10 cellular contexts compared by ENCODE assay signal in genomic region chr7:5554287-5554785, GRCh38. TPM values are rescaled to one million over a fixed set of nuclear protein-coding genes. Genes with fewer than 3 reads are reported as not detected.
DNase-seq lines count a peak whose midpoint lies in the region; ATAC-seq and TF ChIP-seq lines count a peak whose summit lies in the region.
"Had no signal": no experiment of that assay in that cellular context is flagged by ENCODE, and none has a peak within 500 bp of the region (broad histone marks: within the 10 kb centered on the region; RNA-seq: fewer than 3 reads in every experiment).

No MANE protein-coding gene starts in this region.

- ATAC-seq in GM21528 (IDR thresholded peaks at IDR 0.05; ENCODE audit: low FRiP score, unreplicated experiment) (no peak), HG02884 (IDR thresholded peaks at IDR 0.05; ENCODE audit: unreplicated experiment) (no peak)
- no peak for ATAC-seq in activated CD8-positive, alpha-beta memory T cell treated with anti-CD3 and anti-CD28 coated beads, Interleukin-2, amount 10 ng/mL, durations not matched to agents 7 days and 5 days

- no peaks in the 10 kb centered on the region for H3K27me3 Mint-ChIP-seq in IgD-negative memory B cell
- no peaks in the 10 kb centered on the region for H3K27me3 Mint-ChIP-seq in endodermal cell (ENCODE audit: insufficient read depth)
- no peaks in the 10 kb centered on the region for H3K27me3 Mint-ChIP-seq in osteocyte (ENCODE audit: unreplicated experiment)
- H3K27me3 Mint-ChIP-seq in activated CD8-positive, alpha-beta memory T cell treated with anti-CD3 and anti-CD28 coated beads, Interleukin-2, amount 10 ng/mL, durations not matched to agents 7 days and 5 days: peaks cover 2% of the 10 kb centered on the region

- H3K36me3 ChIP-seq in BLaER1 treated with 17β-estradiol and CSF1 and Interleukin-3, amounts not matched to agents 10 nM and 100 nM: no peaks in the 10 kb centered on the region
- no peaks in the 10 kb centered on the region for H3K36me3 ChIP-seq in endodermal cell (ENCODE audit: control insufficient read depth, insufficient read depth, low read length)

- peaks cover 0 to 13% (median 0%) of the 10 kb centered on the region in 11 experiments; a peak in 5 of 22 replicates for H4K20me1 ChIP-seq in BLaER1 treated with 17β-estradiol and CSF1 and Interleukin-3, amounts not matched to agents 10 nM and 100 nM

- H3K4me3 Mint-ChIP-seq in IgD-negative memory B cell (peak overlapping the region; percentile 55 to 84 (median 75)), endodermal cell (peak overlapping the region; percentile 42), osteocyte (ENCODE audit: unreplicated experiment) (peak overlapping the region; percentile 26)
- no peak overlapping the region for H3K4me3 Mint-ChIP-seq in activated CD8-positive, alpha-beta memory T cell treated with anti-CD3 and anti-CD28 coated beads, Interleukin-2, amount 10 ng/mL, durations not matched to agents 7 days and 5 days

- no peaks in the 10 kb centered on the region for H3K27me3 ChIP-seq in BLaER1 treated with 17β-estradiol and CSF1 and Interleukin-3, amounts not matched to agents 10 nM and 100 nM
- H3K27me3 ChIP-seq in endodermal cell (ENCODE audit: control insufficient read depth, insufficient read depth, low read length, poor library complexity, severe bottlenecking): no peaks in the 10 kb centered on the region

- TF ChIP-seq CTCF in endodermal cell (conservative IDR thresholded peaks at IDR 0.05) (no peak), osteocyte (IDR thresholded peaks at IDR 0.05) (no peak)

- H3K4me2 ChIP-seq in BLaER1 treated with 17β-estradiol and CSF1 and Interleukin-3, amounts not matched to agents 10 nM and 100 nM: peak overlapping the region; percentile 83 to 100 (median 95)

- peak overlapping the region in 2 of 10 experiments; percentile 22 to 34; a peak in 2 of 20 replicates for H3K4me3 ChIP-seq in BLaER1 treated with 17β-estradiol and CSF1 and Interleukin-3, amounts not matched to agents 10 nM and 100 nM
- H3K4me3 ChIP-seq in endodermal cell (ENCODE audit: low read length): no peak overlapping the region

- 82 to 93% methylated on average over 7 to 9 of the region's 9 CpGs for WGBS in endodermal cell (ENCODE audit: insufficient coverage in 1 of 2, insufficient read length in 1 of 2), 2 experiments

- H3K9me3 Mint-ChIP-seq in IgD-negative memory B cell: no peaks in the 10 kb centered on the region
- no peaks in the 10 kb centered on the region for H3K9me3 Mint-ChIP-seq in endodermal cell
- no peaks in the 10 kb centered on the region for H3K9me3 Mint-ChIP-seq in osteocyte (ENCODE audit: unreplicated experiment)
- no peaks in the 10 kb centered on the region for H3K9me3 Mint-ChIP-seq in activated CD8-positive, alpha-beta memory T cell treated with anti-CD3 and anti-CD28 coated beads, Interleukin-2, amount 10 ng/mL, durations not matched to agents 7 days and 5 days (ENCODE audit: low read depth)

- peaks cover 11 to 27% (median 24%) of the 10 kb centered on the region in 3 donors for H3K4me1 Mint-ChIP-seq in IgD-negative memory B cell
- peaks cover 15% of the 10 kb centered on the region for H3K4me1 Mint-ChIP-seq in endodermal cell
- H3K4me1 Mint-ChIP-seq in osteocyte (ENCODE audit: unreplicated experiment): peaks cover 31% of the 10 kb centered on the region
- peaks cover 39% of the 10 kb centered on the region for H3K4me1 Mint-ChIP-seq in activated CD8-positive, alpha-beta memory T cell treated with anti-CD3 and anti-CD28 coated beads, Interleukin-2, amount 10 ng/mL, durations not matched to agents 7 days and 5 days

- H3K36me3 Mint-ChIP-seq in IgD-negative memory B cell (no peaks in the 10 kb centered on the region), endodermal cell (ENCODE audit: low read depth) (no peaks in the 10 kb centered on the region), osteocyte (ENCODE audit: unreplicated experiment) (no peaks in the 10 kb centered on the region)
- H3K36me3 Mint-ChIP-seq in activated CD8-positive, alpha-beta memory T cell treated with anti-CD3 and anti-CD28 coated beads, Interleukin-2, amount 10 ng/mL, durations not matched to agents 7 days and 5 days: no peaks in the 10 kb centered on the region

- H3K27ac ChIP-seq in BLaER1 treated with 17β-estradiol and CSF1 and Interleukin-3, amounts not matched to agents 10 nM and 100 nM: peak overlapping the region in 10 of 11 experiments; percentile 47 to 100 (median 98); a peak in 17 of 22 replicates
- H3K27ac ChIP-seq in endodermal cell (ENCODE audit: low read depth, low read length): no peak overlapping the region

- CTCF ChIA-PET in activated CD8-positive, alpha-beta memory T cell treated with anti-CD3 and anti-CD28 coated beads, Interleukin-2, amount 10 ng/mL, durations not matched to agents 7 days and 5 days (lab: Charles Lee): no interaction called here

- H3K9ac ChIP-seq in BLaER1 treated with 17β-estradiol and CSF1 and Interleukin-3, amounts not matched to agents 10 nM and 100 nM: peak overlapping the region in 10 of 11 experiments; percentile 69 to 97 (median 94); a peak in 16 of 22 replicates
- no peak overlapping the region for H3K9ac ChIP-seq in endodermal cell (ENCODE audit: extremely low read depth, low read length, poor library complexity, severe bottlenecking)

- H3K9me3 ChIP-seq in BLaER1 treated with 17β-estradiol and CSF1 and Interleukin-3, amounts not matched to agents 10 nM and 100 nM (replicated peaks in 1 of 11): no peaks in the 10 kb centered on the region
- H3K9me3 ChIP-seq in endodermal cell (ENCODE audit: control insufficient read depth, low read length): no peaks in the 10 kb centered on the region

- H3K27ac Mint-ChIP-seq in IgD-negative memory B cell (peak overlapping the region; percentile 71 to 94 (median 84)), endodermal cell (no peak overlapping the region), osteocyte (ENCODE audit: unreplicated experiment) (peak overlapping the region; percentile 70)
- no peak overlapping the region for H3K27ac Mint-ChIP-seq in activated CD8-positive, alpha-beta memory T cell treated with anti-CD3 and anti-CD28 coated beads, Interleukin-2, amount 10 ng/mL, durations not matched to agents 7 days and 5 days

- H3K4me1 ChIP-seq in BLaER1 treated with 17β-estradiol and CSF1 and Interleukin-3, amounts not matched to agents 10 nM and 100 nM: peaks cover 53 to 70% (median 56%) of the 10 kb centered on the region in 10 experiments
- H3K4me1 ChIP-seq in endodermal cell (ENCODE audit: control insufficient read depth, insufficient read depth, low read length): no peaks in the 10 kb centered on the region

- DNase-seq in endodermal cell (peak; percentile 73), osteocyte (ENCODE audit: extremely low spot score, unreplicated experiment) (no peak), HuH-7 (ENCODE audit: low spot score) (no peak)
- no peak for DNase-seq in activated CD8-positive, alpha-beta memory T cell treated with anti-CD3 and anti-CD28 coated beads, Interleukin-2, amount 10 ng/mL, durations not matched to agents 7 days and 5 days
- DNase-seq: activated CD4-positive, alpha-beta T cell treated with anti-CD3 and anti-CD28 coated beads, Interleukin-2, amount 50 U/mL, for 1 hour; stimulated activated CD8-positive, alpha-beta memory T cell treated with anti-CD3 and anti-CD28 coated beads, Interleukin-4, amount 100 ng/mL, for 48 hours had no signal

RNA-seq across cellular contexts. Expression of gene ACTB, which starts 23.9 kb away (rescaled TPM):
- polyA plus RNA-seq in IgD-negative memory B cell: 10,465 TPM
- 1,000 to 10,000 TPM; 4,550 to 5,347 TPM for total RNA-seq in endodermal cell
- polyA plus RNA-seq in endodermal cell (2013, experiment 1 of 2): 3,804 TPM
- 3,713 TPM for polyA plus RNA-seq in endodermal cell (2013, experiment 2 of 2)
- 3,263 and 3,275 TPM in 2 replicates for total RNA-seq in osteocyte
- total RNA-seq in activated CD8-positive, alpha-beta memory T cell treated with anti-CD3 and anti-CD28 coated beads, Interleukin-2, amount 10 ng/mL, durations not matched to agents 7 days and 5 days: over 10,000 TPM; 10,813 to 11,083 TPM

RNA-seq across cellular contexts. Expression of gene FSCN1, which starts 38.3 kb away (rescaled TPM):
- 0.80 TPM for polyA plus RNA-seq in IgD-negative memory B cell
- total RNA-seq in endodermal cell: 100 to 1,000 TPM; 691 to 720 TPM
- polyA plus RNA-seq in endodermal cell (2013, experiment 1 of 2): 358 TPM
- polyA plus RNA-seq in endodermal cell (2013, experiment 2 of 2): 364 TPM
- 186 and 199 TPM in 2 replicates for total RNA-seq in osteocyte
- 1 to 10 TPM; 4.4 to 6.2 TPM for total RNA-seq in activated CD8-positive, alpha-beta memory T cell treated with anti-CD3 and anti-CD28 coated beads, Interleukin-2, amount 10 ng/mL, durations not matched to agents 7 days and 5 days

RNA-seq across cellular contexts. Expression of gene FBXL18, which starts 40.7 kb away (rescaled TPM):
- polyA plus RNA-seq in IgD-negative memory B cell: 1.3 TPM
- total RNA-seq in endodermal cell (10 to 100 TPM; 13.4 to 15.5 TPM), osteocyte (15.8 and 18.2 TPM in 2 replicates)
- 7.1 TPM for polyA plus RNA-seq in endodermal cell (2013, experiment 1 of 2)
- 5.4 TPM for polyA plus RNA-seq in endodermal cell (2013, experiment 2 of 2)
- 10 to 100 TPM; 14.2 to 14.3 TPM for total RNA-seq in activated CD8-positive, alpha-beta memory T cell treated with anti-CD3 and anti-CD28 coated beads, Interleukin-2, amount 10 ng/mL, durations not matched to agents 7 days and 5 days

Comparison
In these comparisons a context has a peak if more than half of its experiments do, and no peak if none do; other contexts are left out.
1. H3K27ac Mint-ChIP-seq: peak in IgD-negative memory B cell (3 of 3) and osteocyte (single experiment); none in endodermal cell (single experiment) and activated CD8-positive, alpha-beta memory T cell treated with anti-CD3 and anti-CD28 coated beads, Interleukin-2, amount 10 ng/mL, durations not matched to agents 7 days and 5 days (single experiment).
2. RNA of gene FSCN1, which starts 38.3 kb away (total RNA-seq): 691 to 720 TPM in endodermal cell and 186 to 199 TPM in osteocyte; 4.4 to 6.2 TPM in activated CD8-positive, alpha-beta memory T cell treated with anti-CD3 and anti-CD28 coated beads, Interleukin-2, amount 10 ng/mL, durations not matched to agents 7 days and 5 days; every median in the first group is over 10 times any median in the second.